Comparison of ENCODE assay signal across 19 cellular contexts in genomic region chr4:55912249-55912648, GRCh38.
"Had no signal": no experiment of that assay in that cellular context is flagged by ENCODE, and none has a peak within 500 bp of the region (broad histone marks: within the 10 kb centered on the region; RNA-seq: fewer than 3 reads in every experiment).

No MANE protein-coding gene starts in this region.

- H3K9me3 ChIP-seq: gastroesophageal sphincter, left lung, thyroid gland had no signal

- H3K36me3 ChIP-seq: gastroesophageal sphincter, heart left ventricle, left lung, thyroid gland had no signal

- DNase-seq: activated CD4-positive, alpha-beta T cell treated with anti-CD3 and anti-CD28 coated beads, Interleukin-2, amount 10 ng/mL, durations not matched to agents 24 days and 14 days; activated CD4-positive, CD25-positive, alpha-beta regulatory T cell; activated CD8-positive, alpha-beta T cell treated with anti-CD3 and anti-CD28 coated beads, Interleukin-2, amount 10 ng/mL, durations not matched to agents 7 days and 5 days; activated naive CD4-positive, alpha-beta T cell treated with Interleukin-2 at 50 U/mL for 16 hours; activated naive CD8-positive, alpha-beta T cell treated with anti-CD3 and anti-CD28 coated beads, Interleukin-2, amount 50 U/mL, for 24 hours; activated T-cell treated with anti-CD3 and anti-CD28 coated beads, Interleukin-2, amount 50 U/mL, for 24 hours; anterior cingulate cortex; heart left ventricle; left lung; naive B cell; retina; stimulated activated CD4-positive, alpha-beta T cell treated with anti-CD3 and anti-CD28 coated beads, Interleukin-12 subunit alpha, Interleukin-12 subunit beta, amount 100 ng/mL, for 4 hours; stimulated activated CD4-positive, alpha-beta T cell treated with anti-CD3 and anti-CD28 coated beads, Interleukin-1b, Interleukin-23, amount 100 ng/mL, for 48 hours; stimulated activated CD8-positive, alpha-beta memory T cell treated with anti-CD3 and anti-CD28 coated beads, Interleukin-4, amount 100 ng/mL, for 48 hours; stimulated activated naive CD4-positive, alpha-beta T cell; T1000; thyroid gland had no signal

- H3K27me3 ChIP-seq: gastroesophageal sphincter, heart left ventricle, left lung, thyroid gland had no signal

- H3K27ac ChIP-seq: coronary artery, gastroesophageal sphincter, heart left ventricle, left lung, thyroid gland had no signal

- H3K4me1 ChIP-seq: gastroesophageal sphincter, thyroid gland had no signal

- H3K4me3 ChIP-seq: coronary artery, gastroesophageal sphincter, heart left ventricle, left lung, thyroid gland had no signal

- ATAC-seq: activated CD8-positive, alpha-beta T cell treated with anti-CD3 and anti-CD28 coated beads, Interleukin-2, amount 10 ng/mL, durations not matched to agents 7 days and 5 days; activated naive CD8-positive, alpha-beta T cell treated with anti-CD3 and anti-CD28 coated beads, Interleukin-2, amount 50 U/mL, for 24 hours; gastroesophageal sphincter; heart left ventricle; left lung had no signal
